ENCODE assay signal across 18 cellular contexts in the genomic region with DNA sequence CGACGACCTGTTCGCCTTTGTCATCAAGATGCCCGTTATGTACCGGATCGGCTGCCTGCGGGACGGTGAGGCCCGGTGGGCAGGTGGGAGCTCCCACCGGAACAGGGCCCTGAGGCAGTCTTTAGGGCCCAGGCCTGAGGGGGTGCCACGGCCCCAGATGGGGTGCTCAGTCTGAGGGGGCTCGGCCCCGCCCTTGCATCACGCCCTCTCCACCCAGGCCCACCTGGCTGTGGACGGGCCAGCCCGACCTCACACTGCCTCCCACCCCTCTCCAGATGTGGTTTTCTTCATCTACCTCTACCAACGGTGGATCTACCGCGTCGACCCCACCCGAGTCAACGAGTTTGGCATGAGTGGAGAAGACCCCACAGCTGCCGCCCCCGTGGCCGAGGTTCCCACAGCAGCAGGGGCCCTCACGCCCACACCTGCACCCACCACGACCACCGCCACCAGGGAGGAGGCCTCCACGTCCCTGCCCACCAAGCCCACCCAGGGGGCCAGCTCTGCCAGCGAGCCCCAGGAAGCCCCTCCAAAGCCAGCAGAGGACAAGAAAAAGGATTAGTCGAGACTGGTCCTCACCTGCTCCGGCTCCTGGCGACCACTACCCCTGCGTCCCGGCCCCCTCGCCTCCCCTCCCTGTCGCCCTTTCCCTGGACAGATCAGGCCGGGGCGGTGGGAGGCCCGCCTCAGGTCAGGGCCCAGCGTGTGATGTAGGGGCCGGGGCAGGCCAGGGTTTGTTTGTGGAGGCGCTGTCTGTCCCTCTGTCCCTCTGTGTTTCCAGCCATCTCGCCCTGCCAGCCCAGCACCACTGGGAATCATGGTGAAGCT. TPM values are rescaled to one million over a fixed set of nuclear protein-coding genes. Genes with fewer than 3 reads are reported as not detected.
DNase-seq lines count a peak whose midpoint lies in the region; ATAC-seq, FAIRE-seq and TF ChIP-seq lines count a peak whose summit lies in the region.
"Had no signal": no experiment of that assay in that cellular context is flagged by ENCODE, and none has a peak within 500 bp of the region (broad histone marks: within the 10 kb centered on the region; RNA-seq: fewer than 3 reads in every experiment).

No MANE protein-coding gene starts in this region.

- H3K36me3 Mint-ChIP-seq in MCF 10A (ENCODE audit: insufficient read depth, unreplicated experiment), result peaks cover 43% of the 10 kb centered on the region

- no peak overlapping the region for H3K4me2 ChIP-seq in K562 (ENCODE audit: insufficient read depth, low read length)
- H3K4me2 ChIP-seq: BLaER1 had no signal

- DNase-seq in MCF 10A (ENCODE audit: unreplicated experiment) (no peak), breast epithelium (ENCODE audit: low spot score in 2 of 2) (no peak), K562 (ENCODE audit: extremely low read depth in 1 of 4, low spot score in 3 of 4) (no peak), islet precursor cell (peak; percentile 48), NCI-H524 treated with DMSO at 0.1 percent for 48 hours (lab: John Stamatoyannopoulos, UW) (no peak), HTR-8/SVneo (ENCODE audit: insufficient read length, low spot score) (no peak), thyroid gland (no peak)
- no peak for DNase-seq in activated CD8-positive, alpha-beta memory T cell treated with anti-CD3 and anti-CD28 coated beads for 24 hours
- DNase-seq: AML-193; CD4-positive, CD25-positive, alpha-beta regulatory T cell; DND-41; GF-D8; Karpas-422 had no signal

- no peaks in the 10 kb centered on the region for H3K4me1 Mint-ChIP-seq in MCF 10A (ENCODE audit: insufficient read depth, unreplicated experiment)

- no peaks in the 10 kb centered on the region for H3K79me2 ChIP-seq in K562 (ENCODE audit: control insufficient read depth, insufficient read depth, low read length)

- TF ChIP-seq POLR2A in breast epithelium (IDR thresholded peaks at IDR 0.05), result no peak
- no peak for TF ChIP-seq POLR2A in K562 (conservative IDR thresholded peaks at IDR 0.05)
- TF ChIP-seq POLR2A in thyroid gland (IDR thresholded peaks at IDR 0.05), result no peak

- in situ Hi-C loops in K562 (cut with MboI), result no loop called here

- H3K9me3 ChIP-seq in breast epithelium, result no peaks in the 10 kb centered on the region
- no peaks in the 10 kb centered on the region for H3K9me3 ChIP-seq in K562 (replicated peaks; ENCODE audit: control insufficient read depth, insufficient read depth, low read depth, low read length)
- H3K9me3 ChIP-seq in thyroid gland, result no peaks in the 10 kb centered on the region
- H3K9me3 ChIP-seq: BLaER1 had no signal

- FAIRE-seq in K562 (lab: Jason Lieb, UNC), result no peak
- no peak for FAIRE-seq in HTR-8/SVneo (lab: Jason Lieb, UNC)
- FAIRE-seq: D721Med, H54 had no signal

- H4K20me1 ChIP-seq in K562 (replicated peaks; ENCODE audit: control insufficient read depth, insufficient read depth, low read length), result no peaks in the 10 kb centered on the region; the same call in 1 of the 2 replicates

- POLR2A ChIA-PET in MCF 10A (lab: Yijun Ruan, JAX) (no interaction called here), K562 (lab: Yijun Ruan, JAX) (no interaction called here)

- TSS peak; percentile 26 for BruUV-seq in MCF 10A (replicated peaks; lab: Mats Ljungman, UMichigan)
- TSS peak; percentile 60 for BruUV-seq in K562 (replicated peaks; lab: Mats Ljungman, UMichigan)

- intact Hi-C loops in MCF 10A (cut with micrococcal nuclease), result no loop called here
- intact Hi-C loops in breast epithelium (cut with DNase I; ENCODE audit: low total_unique reads), result no loop called here
- intact Hi-C loops in K562 (cut with micrococcal nuclease), result no loop called here
- intact Hi-C loops in thyroid gland (cut with DNase I), result no loop called here

- H3K27me3 ChIP-seq in breast epithelium (no peaks in the 10 kb centered on the region), K562 (ENCODE audit: control insufficient read depth in 2 of 2, insufficient read depth in 2 of 2, low read length in 2 of 2) (no peaks in the 10 kb centered on the region), thyroid gland (no peaks in the 10 kb centered on the region)
- H3K27me3 ChIP-seq: BLaER1 had no signal

- H3K4me1 ChIP-seq in breast epithelium, result no peaks in the 10 kb centered on the region
- peaks cover 0 to 21% of the 10 kb centered on the region in 2 experiments; a peak in 2 of 5 replicates for H3K4me1 ChIP-seq in K562 (replicated peaks in 1 of 2; ENCODE audit: control insufficient read depth in 2 of 2, insufficient read depth in 2 of 2, low read length in 2 of 2)
- H3K4me1 ChIP-seq in thyroid gland, result no peaks in the 10 kb centered on the region

- H3K27me3 Mint-ChIP-seq in MCF 10A (ENCODE audit: insufficient read depth, unreplicated experiment), result no peaks in the 10 kb centered on the region
- H3K27me3 Mint-ChIP-seq: CD4-positive, CD25-positive, alpha-beta regulatory T cell had no signal

- TF ChIP-seq RAD21 in K562 (CRISPR knock-in tag; conservative IDR thresholded peaks at IDR 0.05 in 1 of 2, IDR thresholded peaks at IDR 0.05 in 1 of 2), result no peak

- H3K4me3 ChIP-seq in breast epithelium (no peak overlapping the region), K562 (no peak overlapping the region), thyroid gland (replicated peaks in 1 of 3) (no peak overlapping the region)
- H3K4me3 ChIP-seq: BLaER1 had no signal

- TF ChIP-seq CTCF in MCF 10A (IDR thresholded peaks at IDR 0.05; ENCODE audit: unreplicated experiment), result no peak
- TF ChIP-seq CTCF in breast epithelium (IDR thresholded peaks at IDR 0.05), result no peak
- TF ChIP-seq CTCF in K562 (IDR thresholded peaks at IDR 0.05 in 2 of 3, conservative IDR thresholded peaks at IDR 0.05 in 1 of 3; ENCODE audit: insufficient read depth in 2 of 3, low read depth in 1 of 3, low read length in 3 of 3), result no peak
- TF ChIP-seq CTCF in thyroid gland (IDR thresholded peaks at IDR 0.05), result no peak

- no peak for ATAC-seq in K562

- H3K27ac ChIP-seq in breast epithelium (no peak overlapping the region), K562 (ENCODE audit: extremely low read depth, low read depth, low read length) (no peak overlapping the region), thyroid gland (no peak overlapping the region)
- H3K27ac ChIP-seq: 22Rv1, BLaER1 had no signal

- no peaks in the 10 kb centered on the region for H3K9me3 Mint-ChIP-seq in MCF 10A (ENCODE audit: unreplicated experiment)
- H3K9me3 Mint-ChIP-seq: CD4-positive, CD25-positive, alpha-beta regulatory T cell had no signal

- no peak overlapping the region for H3K9ac ChIP-seq in K562 (ENCODE audit: insufficient read depth in 1 of 2, low read depth in 2 of 2, low read length in 2 of 2)
- H3K9ac ChIP-seq: BLaER1 had no signal

- no peaks in the 10 kb centered on the region for H3K9me1 ChIP-seq in K562 (ENCODE audit: control insufficient read depth, insufficient read depth, low read length)

- H3K27ac Mint-ChIP-seq in MCF 10A (ENCODE audit: low read depth, unreplicated experiment), result no peak overlapping the region
- H3K27ac Mint-ChIP-seq: CD4-positive, CD25-positive, alpha-beta regulatory T cell had no signal

- no peak overlapping the region for H2AFZ ChIP-seq in K562 (ENCODE audit: low read depth, low read length)

- CTCF ChIA-PET in MCF 10A (lab: Yijun Ruan, JAX) (interaction anchor here (0.6 kb wide), 1 partner anchor 173 kb away, joined by 3 read pairs; no protein-coding TSS in a partner anchor), K562 (lab: Yijun Ruan, JAX; ENCODE audit: low intra/inter-chr PET ratio) (no interaction called here)

- H3K36me3 ChIP-seq in breast epithelium, result no peaks in the 10 kb centered on the region
- peaks cover 53% of the 10 kb centered on the region; the same call in 2 of the 3 replicates for H3K36me3 ChIP-seq in K562 (ENCODE audit: control insufficient read depth, insufficient read depth, low read length)
- H3K36me3 ChIP-seq in thyroid gland, result peaks cover 20 to 25% of the 10 kb centered on the region in 2 donors

- H3K4me3 Mint-ChIP-seq in MCF 10A (ENCODE audit: unreplicated experiment), result no peak overlapping the region

- 95% methylated on average over 21 of the region's 44 CpGs for WGBS in K562 (ENCODE audit: insufficient coverage, low coverage, missing lambda C conversion rate)
- WGBS in thyroid gland, 2 donors, result 92 to 93% methylated on average over 23 to 43 of the region's 44 CpGs

- no peak for TF ChIP-seq EP300 in K562 (IDR thresholded peaks at IDR 0.05; ENCODE audit: low read length)

RNA-seq across cellular contexts. Expression of a gene that starts 8.7 kb away (rescaled TPM):
- total RNA-seq in MCF 10A (2022) (27.0 and 39.8 TPM in 2 replicates), breast epithelium (10 to 100 TPM in 1 of 3 donors, 1 to 10 TPM in 2; 5.8 to 12.5 (median 8.2) TPM), K562 (2014; rRNA removed) (0.24 and 0.95 TPM in 2 replicates), K562 (2014; rRNA removed; fragmentation: Illumina TruSeq; extraction: Trizol) (0.15 and 0.29 TPM in 2 replicates), K562 (2015; rRNA removed; fragmentation: Illumina TruSeq; extraction: Trizol) (0.08 and 0.18 TPM in 2 replicates), K562 (2021) (0.89 and 1.1 TPM in 2 replicates), thyroid gland (10 to 100 TPM in 2 of 4 donors, 1 to 10 TPM in 2; 6.7 to 11.3 (median 9.1) TPM)
- total RNA-seq in K562 (2011; cell fraction: chromatin; rRNA removed; ENCODE audit: low replicate concordance), result 1.5 TPM in 1 of 2 replicates, not detected in the other
- 0.67 and 0.92 TPM in 2 replicates for total RNA-seq in K562 (2011; cell fraction: nucleolus; rRNA removed)
- 0.88 and 1.2 TPM in 2 replicates for total RNA-seq in K562 (2011; cell fraction: nucleoplasm; rRNA removed)
- polyA plus RNA-seq in K562 (2011; rRNA removed) (0.24 and 0.35 TPM in 2 replicates), K562 (2014; fragmentation: Illumina TruSeq; extraction: Trizol) (0.17 and 0.28 TPM in 2 replicates), K562 (2014; fragmentation: Nextera tagmentation; extraction: Ambion mirVana) (not detected), K562 (2014; rRNA removed) (1.1 and 2.1 TPM in 2 replicates)
- polyA plus RNA-seq in K562 (2011; cell fraction: cytosol; rRNA removed), result 0.25 and 1.1 TPM in 2 replicates
- polyA plus RNA-seq in K562 (2011; cell fraction: nucleus; rRNA removed), result 0.41 and 0.68 TPM in 2 replicates
- 1.1 and 3.7 TPM in 2 replicates for polyA plus RNA-seq in K562 (2012)
- polyA minus RNA-seq in K562 (2011; rRNA and poly(A)+ RNA removed), result 0.24 and 0.35 TPM in 2 replicates
- 0.57 and 1.4 TPM in 2 replicates for polyA minus RNA-seq in K562 (2011; cell fraction: cytosol; rRNA and poly(A)+ RNA removed)
- polyA minus RNA-seq in K562 (2011; cell fraction: nucleus; rRNA and poly(A)+ RNA removed), result 0.11 and 0.54 TPM in 2 replicates

RNA-seq across cellular contexts. Expression of a gene that starts 37.4 kb away (rescaled TPM):
- total RNA-seq in MCF 10A (2022) (91.3 and 101 TPM in 2 replicates), breast epithelium (10 to 100 TPM; 42.0 to 70.5 (median 60.2) TPM), K562 (2014; rRNA removed) (27.5 and 61.8 TPM in 2 replicates), K562 (2014; rRNA removed; fragmentation: Illumina TruSeq; extraction: Trizol) (10.1 and 10.6 TPM in 2 replicates), K562 (2015; rRNA removed; fragmentation: Illumina TruSeq; extraction: Trizol) (21.8 and 24.7 TPM in 2 replicates), K562 (2021) (90.2 and 96.0 TPM in 2 replicates), thyroid gland (100 to 1,000 TPM in 2 of 4 donors, 10 to 100 TPM in 2; 65.4 to 117 (median 104) TPM)
- total RNA-seq in K562 (2011; cell fraction: chromatin; rRNA removed; ENCODE audit: low replicate concordance), result 74.9 and 232 TPM in 2 replicates
- 163 and 196 TPM in 2 replicates for total RNA-seq in K562 (2011; cell fraction: nucleolus; rRNA removed)
- 143 TPM in 2 replicates for total RNA-seq in K562 (2011; cell fraction: nucleoplasm; rRNA removed)
- polyA plus RNA-seq in K562 (2011; rRNA removed) (28.8 and 53.6 TPM in 2 replicates), K562 (2014; fragmentation: Illumina TruSeq; extraction: Trizol) (80.9 and 88.2 TPM in 2 replicates), K562 (2014; fragmentation: Nextera tagmentation; extraction: Ambion mirVana) (1 to 10 TPM in 1 of 2 experiments, under 1 TPM in 1; 0.37 to 2.4 TPM), K562 (2014; rRNA removed) (42.1 and 44.3 TPM in 2 replicates)
- 46.7 and 81.9 TPM in 2 replicates for polyA plus RNA-seq in K562 (2011; cell fraction: cytosol; rRNA removed)
- polyA plus RNA-seq in K562 (2011; cell fraction: nucleus; rRNA removed), result 82.4 and 135 TPM in 2 replicates
- polyA plus RNA-seq in K562 (2012), result 51.6 and 56.8 TPM in 2 replicates
- 26.0 and 33.3 TPM in 2 replicates for polyA minus RNA-seq in K562 (2011; rRNA and poly(A)+ RNA removed)
- 27.2 and 40.1 TPM in 2 replicates for polyA minus RNA-seq in K562 (2011; cell fraction: cytosol; rRNA and poly(A)+ RNA removed)
- 32.2 and 33.1 TPM in 2 replicates for polyA minus RNA-seq in K562 (2011; cell fraction: nucleus; rRNA and poly(A)+ RNA removed)

RNA-seq across cellular contexts. Expression of a gene that starts 46.3 kb away (rescaled TPM):
- total RNA-seq in MCF 10A (2022), result 71.7 and 83.5 TPM in 2 replicates
- total RNA-seq in breast epithelium, result 10 to 100 TPM; 49.9 to 80.3 (median 57.0) TPM
- 297 and 460 TPM in 2 replicates for total RNA-seq in K562 (2011; cell fraction: chromatin; rRNA removed; ENCODE audit: low replicate concordance)
- total RNA-seq in K562 (2011; cell fraction: nucleolus; rRNA removed), result 224 and 226 TPM in 2 replicates
- 233 and 263 TPM in 2 replicates for total RNA-seq in K562 (2011; cell fraction: nucleoplasm; rRNA removed)
- 56.7 and 74.5 TPM in 2 replicates for total RNA-seq in K562 (2014; rRNA removed)
- 31.1 and 34.6 TPM in 2 replicates for total RNA-seq in K562 (2014; rRNA removed; fragmentation: Illumina TruSeq; extraction: Trizol)
- total RNA-seq in K562 (2015; rRNA removed; fragmentation: Illumina TruSeq; extraction: Trizol), result 46.4 and 46.7 TPM in 2 replicates
- total RNA-seq in K562 (2021), result 81.6 and 86.3 TPM in 2 replicates
- 34.4 and 55.3 TPM in 2 replicates for polyA plus RNA-seq in K562 (2011; rRNA removed)
- 18.3 and 19.8 TPM in 2 replicates for polyA plus RNA-seq in K562 (2011; cell fraction: cytosol; rRNA removed)
- polyA plus RNA-seq in K562 (2011; cell fraction: nucleus; rRNA removed), result 277 and 310 TPM in 2 replicates
- 71.3 and 94.7 TPM in 2 replicates for polyA plus RNA-seq in K562 (2012)
- 44.0 and 45.2 TPM in 2 replicates for polyA plus RNA-seq in K562 (2014; fragmentation: Illumina TruSeq; extraction: Trizol)
- polyA plus RNA-seq in K562 (2014; fragmentation: Nextera tagmentation; extraction: Ambion mirVana), result 1 to 10 TPM in 1 of 2 experiments, under 1 TPM in 1; 0.94 to 1.2 TPM
- 72.2 and 80.0 TPM in 2 replicates for polyA plus RNA-seq in K562 (2014; rRNA removed)
- polyA minus RNA-seq in K562 (2011; rRNA and poly(A)+ RNA removed), result 25.8 and 29.7 TPM in 2 replicates
- polyA minus RNA-seq in K562 (2011; cell fraction: cytosol; rRNA and poly(A)+ RNA removed), result 18.8 and 19.3 TPM in 2 replicates
- polyA minus RNA-seq in K562 (2011; cell fraction: nucleus; rRNA and poly(A)+ RNA removed), result 39.9 and 51.1 TPM in 2 replicates
- 10 to 100 TPM; 48.2 to 96.8 (median 95.0) TPM for total RNA-seq in thyroid gland

RNA-seq across cellular contexts. Expression of a gene that starts 46.7 kb away (rescaled TPM):
- total RNA-seq in MCF 10A (2022), result not detected in 2 replicates
- 10 to 100 TPM in 1 of 3 donors, under 1 TPM in 1, not detected in 1; 0.48 to 10.7 TPM for total RNA-seq in breast epithelium
- not detected in 2 replicates for total RNA-seq in K562 (2011; cell fraction: chromatin; rRNA removed; ENCODE audit: low replicate concordance)
- 1.7 TPM in 1 of 2 replicates, not detected in the other for total RNA-seq in K562 (2011; cell fraction: nucleolus; rRNA removed)
- not detected in 2 replicates for total RNA-seq in K562 (2011; cell fraction: nucleoplasm; rRNA removed)
- total RNA-seq in K562 (2014; rRNA removed), result 0.24 TPM in 1 of 2 replicates, not detected in the other
- total RNA-seq in K562 (2014; rRNA removed; fragmentation: Illumina TruSeq; extraction: Trizol), result not detected in 2 replicates
- total RNA-seq in K562 (2015; rRNA removed; fragmentation: Illumina TruSeq; extraction: Trizol), result 0.33 and 0.60 TPM in 2 replicates
- total RNA-seq in K562 (2021), result 0.63 and 0.78 TPM in 2 replicates
- polyA plus RNA-seq in K562 (2011; rRNA removed), result 0.47 and 1.1 TPM in 2 replicates
- 0.79 and 2.6 TPM in 2 replicates for polyA plus RNA-seq in K562 (2011; cell fraction: cytosol; rRNA removed)
- polyA plus RNA-seq in K562 (2011; cell fraction: nucleus; rRNA removed), result 0.21 and 0.38 TPM in 2 replicates
- 0.50 TPM in 1 of 2 replicates, not detected in the other for polyA plus RNA-seq in K562 (2012)
- polyA plus RNA-seq in K562 (2014; fragmentation: Illumina TruSeq; extraction: Trizol), result 0.59 TPM in 1 of 2 replicates, not detected in the other
- polyA plus RNA-seq in K562 (2014; fragmentation: Nextera tagmentation; extraction: Ambion mirVana), result under 1 TPM; 0.53 TPM
- polyA plus RNA-seq in K562 (2014; rRNA removed), result 0.42 TPM in 1 of 2 replicates, not detected in the other
- polyA minus RNA-seq in K562 (2011; rRNA and poly(A)+ RNA removed), result not detected in 2 replicates
- not detected in 2 replicates for polyA minus RNA-seq in K562 (2011; cell fraction: cytosol; rRNA and poly(A)+ RNA removed)
- polyA minus RNA-seq in K562 (2011; cell fraction: nucleus; rRNA and poly(A)+ RNA removed), result not detected in 2 replicates
- total RNA-seq in thyroid gland, result 1 to 10 TPM in 2 of 4 donors, not detected in 2; 1.6 to 3.3 TPM
- total RNA-seq: CD4-positive, CD25-positive, alpha-beta regulatory T cell; HT1080 had no signal
- polyA plus RNA-seq: CD4-positive, CD25-positive, alpha-beta regulatory T cell had no signal

RNA-seq across cellular contexts. Expression of a gene that starts 50.5 kb away (rescaled TPM):
- total RNA-seq in MCF 10A (2022) (not detected in 2 replicates), breast epithelium (not detected), K562 (2014; rRNA removed) (not detected in 2 replicates), K562 (2014; rRNA removed; fragmentation: Illumina TruSeq; extraction: Trizol) (not detected in 2 replicates), K562 (2015; rRNA removed; fragmentation: Illumina TruSeq; extraction: Trizol) (not detected in 2 replicates), K562 (2021) (not detected in 2 replicates), thyroid gland (not detected)
- not detected in 2 replicates for total RNA-seq in K562 (2011; cell fraction: chromatin; rRNA removed; ENCODE audit: low replicate concordance)
- total RNA-seq in K562 (2011; cell fraction: nucleolus; rRNA removed), result not detected in 2 replicates
- not detected in 2 replicates for total RNA-seq in K562 (2011; cell fraction: nucleoplasm; rRNA removed)
- polyA plus RNA-seq in K562 (2011; rRNA removed) (not detected in 2 replicates), K562 (2014; fragmentation: Illumina TruSeq; extraction: Trizol) (0.46 TPM in 1 of 2 replicates, not detected in the other), K562 (2014; fragmentation: Nextera tagmentation; extraction: Ambion mirVana) (not detected), K562 (2014; rRNA removed) (not detected in 2 replicates)
- 0.15 TPM in 1 of 2 replicates, not detected in the other for polyA plus RNA-seq in K562 (2011; cell fraction: cytosol; rRNA removed)
- not detected in 2 replicates for polyA plus RNA-seq in K562 (2011; cell fraction: nucleus; rRNA removed)
- not detected in 2 replicates for polyA plus RNA-seq in K562 (2012)
- polyA minus RNA-seq in K562 (2011; rRNA and poly(A)+ RNA removed), result not detected in 2 replicates
- not detected in 2 replicates for polyA minus RNA-seq in K562 (2011; cell fraction: cytosol; rRNA and poly(A)+ RNA removed)
- not detected in 2 replicates for polyA minus RNA-seq in K562 (2011; cell fraction: nucleus; rRNA and poly(A)+ RNA removed)
- total RNA-seq: CD4-positive, CD25-positive, alpha-beta regulatory T cell; HT1080 had no signal
- polyA plus RNA-seq: CD4-positive, CD25-positive, alpha-beta regulatory T cell had no signal
